ENCODE assay signal across 8 cellular contexts in the genomic region with DNA sequence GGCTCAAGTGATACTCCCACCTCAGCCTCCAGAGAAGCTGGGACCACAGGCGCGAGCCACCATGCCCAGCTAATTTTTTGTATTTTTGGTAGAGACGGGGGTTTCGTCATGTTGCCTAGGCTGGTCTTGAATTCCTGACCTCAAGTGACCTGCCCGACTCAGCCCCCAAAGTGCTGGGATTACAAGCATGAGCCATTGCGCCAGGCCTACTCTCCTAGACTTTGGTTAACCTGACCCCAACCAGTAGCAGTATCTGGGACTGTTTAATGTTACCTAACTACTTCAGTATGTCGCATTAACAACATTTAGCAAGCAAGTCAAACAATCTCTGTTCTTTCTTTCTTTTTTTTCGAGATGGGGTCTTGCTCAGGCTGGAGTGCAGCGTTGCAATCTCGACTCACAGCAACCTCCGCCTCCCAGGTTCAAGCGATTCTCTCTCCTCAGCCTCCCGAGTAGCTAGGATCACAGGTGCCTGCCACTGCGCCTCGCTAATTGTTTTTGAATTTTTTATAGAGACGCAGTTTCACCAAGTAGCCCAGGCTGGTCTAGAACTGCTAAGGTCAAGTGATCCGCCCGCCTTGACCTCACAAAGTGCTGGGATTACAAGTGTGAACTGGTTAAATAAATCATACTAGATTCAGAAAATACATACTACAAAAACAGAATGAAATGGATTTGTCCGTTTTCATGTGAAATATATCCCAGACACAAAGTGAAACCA. TPM values are rescaled to one million over a fixed set of nuclear protein-coding genes. Genes with fewer than 3 reads are reported as not detected.
DNase-seq lines count a peak whose midpoint lies in the region; ATAC-seq, FAIRE-seq and TF ChIP-seq lines count a peak whose summit lies in the region.

No MANE protein-coding gene starts in this region.

- H2BK5ac ChIP-seq in mesenchymal stem cell (ENCODE audit: low read depth, low read length, poor library complexity, severe bottlenecking): no peak overlapping the region

- H3K9me3 ChIP-seq in A673 (ENCODE audit: low read depth, low read length, poor library complexity, severe bottlenecking) (no peaks in the 10 kb centered on the region), astrocyte (ENCODE audit: insufficient read depth, low read depth, low read length) (no peaks in the 10 kb centered on the region), mesenchymal stem cell (ENCODE audit: control insufficient read depth, low read length) (no peaks in the 10 kb centered on the region)

- no TSS peak for BruUV-seq in A673 (replicated peaks; lab: Mats Ljungman, UMichigan)

- H2AK5ac ChIP-seq in mesenchymal stem cell (ENCODE audit: low read length, severe bottlenecking): peak overlapping the region; percentile 80

- peak overlapping the region; percentile 52 for H2BK15ac ChIP-seq in mesenchymal stem cell (ENCODE audit: low read depth, poor library complexity, severe bottlenecking)

- in situ Hi-C loops in G401 (cut with HindIII; ENCODE audit: low sequenced_read_pairs): no loop called here

- no peak for FAIRE-seq in astrocyte (lab: Jason Lieb, UNC)

- peak overlapping the region; percentile 87 for H3K4me3 Mint-ChIP-seq in astrocyte (ENCODE audit: unreplicated experiment)

- no peak overlapping the region for H2BK120ac ChIP-seq in mesenchymal stem cell (ENCODE audit: low read depth, low read length)

- H3K27ac Mint-ChIP-seq in astrocyte (ENCODE audit: unreplicated experiment): no peak overlapping the region

- peak overlapping the region; percentile 86 for H3K9ac ChIP-seq in astrocyte (ENCODE audit: low read length)
- peak overlapping the region; percentile 93 for H3K9ac ChIP-seq in mesenchymal stem cell (ENCODE audit: low read length)

- H3K9me3 Mint-ChIP-seq in astrocyte (ENCODE audit: unreplicated experiment): peaks cover 2% of the 10 kb centered on the region

- no peak overlapping the region for H4K8ac ChIP-seq in mesenchymal stem cell (ENCODE audit: low read length)

- H3K23ac ChIP-seq in mesenchymal stem cell (ENCODE audit: low read length in 2 of 2): no peak overlapping the region

- peaks cover 14% of the 10 kb centered on the region for H4K20me1 ChIP-seq in astrocyte (ENCODE audit: insufficient read depth, low read length)

- no peaks in the 10 kb centered on the region for H3K27me3 Mint-ChIP-seq in astrocyte (ENCODE audit: low read depth, unreplicated experiment)

- H3K79me1 ChIP-seq in mesenchymal stem cell (replicated peaks; ENCODE audit: low read length, poor library complexity, severe bottlenecking): peaks cover 13% of the 10 kb centered on the region

- peaks cover 18% of the 10 kb centered on the region for H3K4me1 Mint-ChIP-seq in astrocyte (ENCODE audit: low read depth, unreplicated experiment)

- H3K4me3 ChIP-seq in A673 (ENCODE audit: low read depth, low read length, poor library complexity, severe bottlenecking) (peak overlapping the region; percentile 98), HFF-Myc (replicated peaks; ENCODE audit: low read depth, low read length) (peak overlapping the region; percentile 67), astrocyte (ENCODE audit: insufficient read depth, low read depth, low read length) (peak overlapping the region; percentile 77), mesenchymal stem cell (ENCODE audit: insufficient read depth in 1 of 2, low read depth in 1 of 2, low read length in 2 of 2) (peak overlapping the region; percentile 17 to 90)

- no peak overlapping the region for H3K18ac ChIP-seq in mesenchymal stem cell (ENCODE audit: low read depth in 1 of 2, low read length in 2 of 2)

- no peak overlapping the region for H3K14ac ChIP-seq in mesenchymal stem cell (ENCODE audit: low read length in 2 of 2)

- no peaks in the 10 kb centered on the region for H3K36me3 ChIP-seq in A673 (ENCODE audit: insufficient read depth, low read length, poor library complexity, severe bottlenecking)
- no peaks in the 10 kb centered on the region for H3K36me3 ChIP-seq in astrocyte (ENCODE audit: insufficient read depth, low read length)
- H3K36me3 ChIP-seq in mesenchymal stem cell (ENCODE audit: control insufficient read depth in 1 of 2, insufficient read depth in 2 of 2, low read depth in 1 of 2, low read length in 2 of 2): no peaks in the 10 kb centered on the region

- TF ChIP-seq CTCF in A673 (conservative IDR thresholded peaks at IDR 0.05; ENCODE audit: low read depth, low read length) (no peak), HFF-Myc (IDR thresholded peaks at IDR 0.05; ENCODE audit: low read depth, low read length, missing control alignments) (no peak), astrocyte (IDR thresholded peaks at IDR 0.05; ENCODE audit: insufficient read depth, low read depth, low read length) (no peak)

- intact Hi-C loops in A673 (cut with micrococcal nuclease; ENCODE audit: unreplicated experiment): no loop called here

- H3K36me3 Mint-ChIP-seq in astrocyte (ENCODE audit: low read depth, unreplicated experiment): peaks cover 6% of the 10 kb centered on the region

- H2AFZ ChIP-seq in astrocyte (ENCODE audit: low read depth, low read length) (no peak overlapping the region), mesenchymal stem cell (ENCODE audit: low read depth, low read length) (peak overlapping the region; percentile 4)

- no peak overlapping the region for H4K91ac ChIP-seq in mesenchymal stem cell (ENCODE audit: low read length)

- H2BK12ac ChIP-seq in mesenchymal stem cell (ENCODE audit: low read length in 2 of 2): no peak overlapping the region

- H3K79me2 ChIP-seq in astrocyte (ENCODE audit: insufficient read depth, low read length): peaks cover 55% of the 10 kb centered on the region

- WGBS in mesenchymal stem cell: 88% methylated on average over 17 of the region's 19 CpGs

- H3K4ac ChIP-seq in mesenchymal stem cell (ENCODE audit: low read depth in 1 of 2, low read length in 2 of 2): no peak overlapping the region

- CTCF ChIA-PET in A673 (lab: Charles Lee): no interaction called here

- H3K4me2 ChIP-seq in astrocyte (ENCODE audit: low read length) (peak overlapping the region; percentile 94), mesenchymal stem cell (ENCODE audit: low read length, poor library complexity, severe bottlenecking) (peak overlapping the region; percentile 53)

- H3K27me3 ChIP-seq in A673 (replicated peaks; ENCODE audit: insufficient read depth, low read depth, low read length, poor library complexity): no peaks in the 10 kb centered on the region
- H3K27me3 ChIP-seq in astrocyte (ENCODE audit: insufficient read depth, low read length): no peaks in the 10 kb centered on the region
- H3K27me3 ChIP-seq in mesenchymal stem cell (ENCODE audit: control insufficient read depth in 1 of 2, insufficient read depth in 1 of 2, low read length in 2 of 2): no peaks in the 10 kb centered on the region

- ATAC-seq in GM18868 (IDR thresholded peaks at IDR 0.05; ENCODE audit: unreplicated experiment): no peak

- H3K4me1 ChIP-seq in A673 (ENCODE audit: insufficient read depth, low read length, poor library complexity, severe bottlenecking): peaks cover 19% of the 10 kb centered on the region
- no peaks in the 10 kb centered on the region for H3K4me1 ChIP-seq in astrocyte (ENCODE audit: insufficient read depth, low read length)
- H3K4me1 ChIP-seq in mesenchymal stem cell (ENCODE audit: control insufficient read depth, insufficient read depth, low read depth, low read length): peaks cover 21% of the 10 kb centered on the region

- POLR2A ChIA-PET in A673 (lab: Charles Lee; ENCODE audit: low non-redundant PET): no interaction called here

- no peak for DNase-seq in A673 (ENCODE audit: low spot score)
- DNase-seq in HFF-Myc (ENCODE audit: extremely low read depth, low read depth): no peak
- no peak for DNase-seq in astrocyte (ENCODE audit: low read depth)
- DNase-seq in mesenchymal stem cell: peak; percentile 15
- no peak for DNase-seq in SHP77 (lab: John Stamatoyannopoulos, UW)
- DNase-seq in hypothalamus (lab: John Stamatoyannopoulos, UW): no peak
- no peak for DNase-seq in G401 (ENCODE audit: low spot score)

- peak overlapping the region; percentile 93 for H3K27ac ChIP-seq in A673 (ENCODE audit: low read depth, low read length, poor library complexity, severe bottlenecking)
- no peak overlapping the region for H3K27ac ChIP-seq in astrocyte (ENCODE audit: low read depth, low read length)
- H3K27ac ChIP-seq in mesenchymal stem cell (ENCODE audit: low read length, poor library complexity, severe bottlenecking): no peak overlapping the region

RNA-seq across cellular contexts. Expression of gene AK3, which starts 2.0 kb away (rescaled TPM):
- total RNA-seq in A673 (2021) (93.1 and 93.6 TPM in 2 replicates), astrocyte (41.4 and 45.1 TPM in 2 replicates)
- polyA plus RNA-seq in mesenchymal stem cell (2013, experiment 1 of 2): 48.7 TPM
- polyA plus RNA-seq in mesenchymal stem cell (2013, experiment 2 of 2): 50.3 TPM
- 67.9 and 71.6 TPM in 2 replicates for total RNA-seq in G401 (2014; rRNA removed; shearing (Covaris generic))

RNA-seq across cellular contexts. Expression of gene RCL1, which starts 53.7 kb away (rescaled TPM):
- total RNA-seq in A673 (2021): 29.1 and 31.2 TPM in 2 replicates
- 19.6 and 22.3 TPM in 2 replicates for total RNA-seq in astrocyte
- polyA plus RNA-seq in mesenchymal stem cell (2013, experiment 1 of 2): 12.5 TPM
- 13.8 TPM for polyA plus RNA-seq in mesenchymal stem cell (2013, experiment 2 of 2)
- 21.2 and 27.4 TPM in 2 replicates for total RNA-seq in G401 (2014; rRNA removed; shearing (Covaris generic))

RNA-seq across cellular contexts. Expression of gene CDC37L1, which starts 59.7 kb away (rescaled TPM):
- total RNA-seq in A673 (2021) (26.8 and 28.7 TPM in 2 replicates), astrocyte (16.1 and 16.6 TPM in 2 replicates)
- polyA plus RNA-seq in mesenchymal stem cell (2013, experiment 1 of 2): 9.8 TPM
- 10.0 TPM for polyA plus RNA-seq in mesenchymal stem cell (2013, experiment 2 of 2)
- total RNA-seq in G401 (2014; rRNA removed; shearing (Covaris generic)): 10.7 and 20.7 TPM in 2 replicates
